ENCODE assay signal across 8 cellular contexts in genomic region chr17:16398270-16399267, GRCh38. TPM values are rescaled to one million over a fixed set of nuclear protein-coding genes. Genes with fewer than 3 reads are reported as not detected.
DNase-seq lines count a peak whose midpoint lies in the region; ATAC-seq and TF ChIP-seq lines count a peak whose summit lies in the region.

No MANE protein-coding gene starts in this region.

- H4K20me1 ChIP-seq in MM.1S (ENCODE audit: insufficient read depth, low read length), result no peaks in the 10 kb centered on the region

- no peaks in the 10 kb centered on the region for H3K9me2 ChIP-seq in MM.1S (replicated peaks; ENCODE audit: insufficient read depth, low read length)

- no peak overlapping the region for H2AFZ ChIP-seq in MM.1S (ENCODE audit: low read length)

- H3K79me2 ChIP-seq in MM.1S (ENCODE audit: low read length), result no peaks in the 10 kb centered on the region

- H3K4me3 Mint-ChIP-seq in T-helper 1 cell treated with Interleukin-12 subunit alpha and Interleukin-12 subunit beta and Interleukin-4 antibody, amounts not matched to agents 30 μg/mL and 1 μg/mL, for 36 hours, result no peak overlapping the region
- no peak overlapping the region for H3K4me3 Mint-ChIP-seq in naive thymus-derived CD4-positive, alpha-beta T cell

- H3K27me3 Mint-ChIP-seq in T-helper 1 cell treated with Interleukin-12 subunit alpha and Interleukin-12 subunit beta and Interleukin-4 antibody, amounts not matched to agents 30 μg/mL and 1 μg/mL, for 36 hours (ENCODE audit: low read depth), result peaks cover 5% of the 10 kb centered on the region
- peaks cover 0 to 15% (median 7%) of the 10 kb centered on the region in 5 donors for H3K27me3 Mint-ChIP-seq in naive thymus-derived CD4-positive, alpha-beta T cell

- no peak overlapping the region for H3K4me2 ChIP-seq in MM.1S (ENCODE audit: low read depth, low read length)

- TF ChIP-seq POLR2A in transverse colon (IDR thresholded peaks at IDR 0.05), result no peak

- in situ Hi-C loops in transverse colon (cut with MboI; ENCODE audit: low pct_ligation_motif_present in 1 of 4, low pct_unique_long_range_greater_than_20kb in 1 of 4, low sequenced_read_pairs in 3 of 4), result no loop called here

- no peak overlapping the region for H3K4me3 ChIP-seq in naive thymus-derived CD4-positive, alpha-beta T cell (ENCODE audit: low read length)
- H3K4me3 ChIP-seq in MM.1S (ENCODE audit: low read length) (no peak overlapping the region), transverse colon (no peak overlapping the region)

- no peaks in the 10 kb centered on the region for H3K9me3 ChIP-seq in naive thymus-derived CD4-positive, alpha-beta T cell (ENCODE audit: control insufficient read depth in 2 of 3, low read length in 3 of 3)
- H3K9me3 ChIP-seq in MM.1S (replicated peaks; ENCODE audit: insufficient read depth, low read length) (no peaks in the 10 kb centered on the region), transverse colon (no peaks in the 10 kb centered on the region)

- CTCF ChIA-PET in naive thymus-derived CD4-positive, alpha-beta T cell (lab: Charles Lee), result no interaction called here

- H3K27ac ChIP-seq in naive thymus-derived CD4-positive, alpha-beta T cell (ENCODE audit: low read depth, low read length), result no peak overlapping the region
- H3K27ac ChIP-seq in MM.1S (ENCODE audit: low read length) (no peak overlapping the region), transverse colon (no peak overlapping the region)

- TF ChIP-seq CTCF in MM.1S (IDR thresholded peaks at IDR 0.05; ENCODE audit: low read length), result no peak
- TF ChIP-seq CTCF in transverse colon (IDR thresholded peaks at IDR 0.05), result no peak

- ATAC-seq in HG02759 (IDR thresholded peaks at IDR 0.05; ENCODE audit: unreplicated experiment), result peak; percentile 85
- ATAC-seq in naive thymus-derived CD4-positive, alpha-beta T cell, result peak; percentile 41

- no peaks in the 10 kb centered on the region for H3K36me3 Mint-ChIP-seq in T-helper 1 cell treated with Interleukin-12 subunit alpha and Interleukin-12 subunit beta and Interleukin-4 antibody, amounts not matched to agents 30 μg/mL and 1 μg/mL, for 36 hours (ENCODE audit: low read depth)
- no peaks in the 10 kb centered on the region for H3K36me3 Mint-ChIP-seq in naive thymus-derived CD4-positive, alpha-beta T cell

- WGBS in transverse colon (ENCODE audit: low coverage in 1 of 2), 2 donors, result 33 to 51% methylated on average over 7 to 9 of the region's 9 CpGs

- peaks cover 6% of the 10 kb centered on the region for H3K4me1 Mint-ChIP-seq in T-helper 1 cell treated with Interleukin-12 subunit alpha and Interleukin-12 subunit beta and Interleukin-4 antibody, amounts not matched to agents 30 μg/mL and 1 μg/mL, for 36 hours (ENCODE audit: low read depth)
- H3K4me1 Mint-ChIP-seq in naive thymus-derived CD4-positive, alpha-beta T cell, result peaks cover 0 to 10% (median 6%) of the 10 kb centered on the region in 7 donors

- H3K9me3 Mint-ChIP-seq in T-helper 1 cell treated with Interleukin-12 subunit alpha and Interleukin-12 subunit beta and Interleukin-4 antibody, amounts not matched to agents 30 μg/mL and 1 μg/mL, for 36 hours, result no peaks in the 10 kb centered on the region
- H3K9me3 Mint-ChIP-seq in naive thymus-derived CD4-positive, alpha-beta T cell, result no peaks in the 10 kb centered on the region

- intact Hi-C loops in naive thymus-derived CD4-positive, alpha-beta T cell (cut with micrococcal nuclease), result no loop called here
- intact Hi-C loops in transverse colon (cut with DNase I; ENCODE audit: low total_unique reads), result no loop called here

- POLR2A ChIA-PET in naive thymus-derived CD4-positive, alpha-beta T cell (lab: Charles Lee), result no interaction called here

- no peaks in the 10 kb centered on the region for H3K4me1 ChIP-seq in naive thymus-derived CD4-positive, alpha-beta T cell (ENCODE audit: control insufficient read depth in 2 of 2, insufficient read depth in 2 of 2, low read length in 2 of 2)
- H3K4me1 ChIP-seq in MM.1S (ENCODE audit: low read length) (no peaks in the 10 kb centered on the region), transverse colon (no peaks in the 10 kb centered on the region)

- H3F3A ChIP-seq in MM.1S (ENCODE audit: insufficient read depth, low read length), result no peaks in the 10 kb centered on the region

- no peak overlapping the region for H3K9ac ChIP-seq in MM.1S (ENCODE audit: low read length)

- peak overlapping the region; percentile 12 for H3K27ac Mint-ChIP-seq in T-helper 1 cell treated with Interleukin-12 subunit alpha and Interleukin-12 subunit beta and Interleukin-4 antibody, amounts not matched to agents 30 μg/mL and 1 μg/mL, for 36 hours
- H3K27ac Mint-ChIP-seq in naive thymus-derived CD4-positive, alpha-beta T cell, result peak overlapping the region in 3 of 9 donors; percentile 12 to 38 (median 22)

- H3K36me3 ChIP-seq in naive thymus-derived CD4-positive, alpha-beta T cell (ENCODE audit: control insufficient read depth in 2 of 3, insufficient read depth in 3 of 3, low read length in 3 of 3), result no peaks in the 10 kb centered on the region
- H3K36me3 ChIP-seq in MM.1S (replicated peaks; ENCODE audit: insufficient read depth, low read length) (no peaks in the 10 kb centered on the region), transverse colon (no peaks in the 10 kb centered on the region)

- TF ChIP-seq EP300 in transverse colon (IDR thresholded peaks at IDR 0.05; ENCODE audit: low read depth), result no peak

- no peaks in the 10 kb centered on the region for H3K27me3 ChIP-seq in naive thymus-derived CD4-positive, alpha-beta T cell (ENCODE audit: control insufficient read depth in 2 of 2, insufficient read depth in 2 of 2, low read length in 2 of 2)
- H3K27me3 ChIP-seq in MM.1S (replicated peaks; ENCODE audit: insufficient read depth, low read length) (no peaks in the 10 kb centered on the region), transverse colon (no peaks in the 10 kb centered on the region)

- DNase-seq in NCI-H2029 (lab: John Stamatoyannopoulos, UW) (peak; percentile 42), NCI-H2029 treated with DMSO at 0.1 percent for 48 hours (lab: John Stamatoyannopoulos, UW) (no peak), MM.1S (no peak), D341Med (ENCODE audit: low spot score) (no peak), transverse colon (no peak)
- no peak for DNase-seq in naive thymus-derived CD4-positive, alpha-beta T cell

RNA-seq across cellular contexts. Expression of gene TRPV2, which starts 16.8 kb away (rescaled TPM):
- total RNA-seq in naive thymus-derived CD4-positive, alpha-beta T cell, result 100 to 1,000 TPM in 1 of 5 experiments, 10 to 100 TPM in 4; 66.8 to 141 (median 80.0) TPM
- 100 to 1,000 TPM in 1 of 2 donors, 10 to 100 TPM in 1; 78.7 to 104 TPM for polyA plus RNA-seq in naive thymus-derived CD4-positive, alpha-beta T cell
- 1 to 10 TPM; 2.4 to 8.2 (median 4.4) TPM for total RNA-seq in transverse colon

RNA-seq across cellular contexts. Expression of gene UBB, which starts 17.7 kb away (rescaled TPM):
- total RNA-seq in naive thymus-derived CD4-positive, alpha-beta T cell, result 1,000 to 10,000 TPM in 1 of 5 experiments, 100 to 1,000 TPM in 4; 537 to 1,283 (median 621) TPM
- 1,000 to 10,000 TPM; 1,829 to 1,950 TPM for polyA plus RNA-seq in naive thymus-derived CD4-positive, alpha-beta T cell
- total RNA-seq in transverse colon, result 1,000 to 10,000 TPM in 1 of 4 donors, 100 to 1,000 TPM in 3; 426 to 1,167 (median 805) TPM

RNA-seq across cellular contexts. Expression of gene CENPV, which starts 45.3 kb away (rescaled TPM):
- 10 to 100 TPM in 4 of 5 experiments, 1 to 10 TPM in 1; 9.8 to 30.3 (median 21.7) TPM for total RNA-seq in naive thymus-derived CD4-positive, alpha-beta T cell
- 10 to 100 TPM; 23.1 to 29.2 TPM for polyA plus RNA-seq in naive thymus-derived CD4-positive, alpha-beta T cell
- 100 to 1,000 TPM in 1 of 4 donors, 10 to 100 TPM in 3; 27.0 to 156 (median 57.1) TPM for total RNA-seq in transverse colon

Comparison
In these comparisons a context has a peak if more than half of its experiments do, and no peak if none do; other contexts are left out.
1. RNA of gene TRPV2, which starts 16.8 kb away (total RNA-seq): 66.8 to 141 TPM in naive thymus-derived CD4-positive, alpha-beta T cell; 2.4 to 8.2 TPM in transverse colon; every median in the first group is over 4 times any median in the second.